17 cellular contexts compared by ENCODE assay signal in genomic region chr19:7844405-7844804, GRCh38. TPM values are rescaled to one million over a fixed set of nuclear protein-coding genes. Genes with fewer than 3 reads are reported as not detected.
DNase-seq lines count a peak whose midpoint lies in the region; FAIRE-seq and TF ChIP-seq lines count a peak whose summit lies in the region.
"Had no signal": no experiment of that assay in that cellular context is flagged by ENCODE, and none has a peak within 500 bp of the region (broad histone marks: within the 10 kb centered on the region; RNA-seq: fewer than 3 reads in every experiment).

No MANE protein-coding gene starts in this region.

- H3K79me2 ChIP-seq in osteoblast (ENCODE audit: insufficient read depth, low read length): peaks cover 17% of the 10 kb centered on the region

- H3K36me3 ChIP-seq in H7 (replicated peaks; ENCODE audit: control insufficient read depth, insufficient read depth, low read length) (no peaks in the 10 kb centered on the region), osteoblast (ENCODE audit: insufficient read depth, low read length) (no peaks in the 10 kb centered on the region)
- H3K36me3 ChIP-seq: BE2C had no signal

- no peak for FAIRE-seq in GM12891 (lab: Jason Lieb, UNC)
- FAIRE-seq: A204.1 had no signal

- intact Hi-C loops in dorsolateral prefrontal cortex (cut with DNase I): no loop called here

- H3K4me1 ChIP-seq in osteoblast (ENCODE audit: insufficient read depth, low read length): peaks cover 6% of the 10 kb centered on the region
- H3K4me1 ChIP-seq: BE2C had no signal

- H3K4me3 ChIP-seq in H7 (ENCODE audit: insufficient read depth, low read depth, low read length) (no peak overlapping the region), dorsolateral prefrontal cortex (no peak overlapping the region), osteoblast (ENCODE audit: insufficient read depth, low read length) (no peak overlapping the region)

- no peaks in the 10 kb centered on the region; the same call in 1 of the 2 replicates for H3K27me3 ChIP-seq in H7 (ENCODE audit: control insufficient read depth, insufficient read depth, low read length)
- no peaks in the 10 kb centered on the region for H3K27me3 ChIP-seq in dorsolateral prefrontal cortex
- H3K27me3 ChIP-seq in osteoblast (ENCODE audit: insufficient read depth, low read length): no peaks in the 10 kb centered on the region
- H3K27me3 ChIP-seq: BE2C had no signal

- no peak overlapping the region for H2AFZ ChIP-seq in osteoblast (ENCODE audit: low read length)

- H4K20me1 ChIP-seq in osteoblast (ENCODE audit: insufficient read depth, low read length): peaks cover 20% of the 10 kb centered on the region

- H3K27ac ChIP-seq in dorsolateral prefrontal cortex (peak overlapping the region in 37 of 59 donors; percentile 10 to 100 (median 81)), osteoblast (ENCODE audit: low read depth, low read length) (no peak overlapping the region)

- no peaks in the 10 kb centered on the region for H3K9me3 ChIP-seq in osteoblast (ENCODE audit: low read depth, low read length)

- CTCF ChIA-PET in GM10248 (lab: Yijun Ruan, JAX): interaction anchor here (0.8 to 1.0 kb wide), 2 partner anchors 8 to 192 kb away, joined by 3 to 4 read pairs; no protein-coding TSS in a partner anchor

- POLR2A ChIA-PET in GM10248 (lab: Yijun Ruan, JAX): no interaction called here

- DNase-seq in GM12891 (ENCODE audit: insufficient read length, low spot score) (peak; percentile 10), H7 (peak; percentile 26), dorsolateral prefrontal cortex (no peak), osteoblast (ENCODE audit: insufficient read length, low spot score, missing footprints) (peak; percentile 72), NCI-H1092 (lab: John Stamatoyannopoulos, UW) (no peak), GM10248 (ENCODE audit: extremely low spot score) (no peak), HuH-7 (ENCODE audit: low spot score) (no peak)
- DNase-seq: ACHN; BE2C; C1 segment of cervical spinal cord; CD4-positive, alpha-beta T cell; DMS153; DMS79; GDM1; GOT3 had no signal

- no peak overlapping the region for H3K4me2 ChIP-seq in osteoblast (ENCODE audit: insufficient read depth, low read length)

- no peak for TF ChIP-seq CTCF in dorsolateral prefrontal cortex (IDR thresholded peaks at IDR 0.05 in 54 of 56, conservative IDR thresholded peaks at IDR 0.05 in 2 of 56; ENCODE audit: low read depth in 1 of 56, partially characterized antibody in 56 of 56)
- no peak for TF ChIP-seq CTCF in osteoblast (IDR thresholded peaks at IDR 0.05; ENCODE audit: extremely low read depth, low read depth, low read length)
- no peak for TF ChIP-seq CTCF in GM10248 (IDR thresholded peaks at IDR 0.05; ENCODE audit: control extremely low read depth, extremely low read depth, low read depth, missing control alignments)

- TF ChIP-seq POLR2A in GM12891 (IDR thresholded peaks at IDR 0.05; ENCODE audit: low read depth, low read length): no peak

TF ChIP-seq in GM12891, 5 proteins besides CTCF, POLR2A, EP300 and RAD21:
- TF ChIP-seq SPI1 (IDR thresholded peaks at IDR 0.05; ENCODE audit: low read depth, low read length) (no peak), TAF1 (IDR thresholded peaks at IDR 0.05; ENCODE audit: low read depth, low read length) (no peak), POU2F2 (IDR thresholded peaks at IDR 0.05; ENCODE audit: low read depth, low read length) (no peak), PAX5 (IDR thresholded peaks at IDR 0.05; ENCODE audit: insufficient read depth, low read length, severe bottlenecking) (no peak), POLR2AphosphoS5 (IDR thresholded peaks at IDR 0.05; ENCODE audit: low read depth, low read length) (no peak)

RNA-seq across cellular contexts. Expression of gene EVI5L, which starts 14.4 kb away (rescaled TPM):
- polyA plus RNA-seq in GM12891 (2012; ENCODE audit: low read depth, missing spikeins): 7.7 TPM
- total RNA-seq in H7 (2014; rRNA removed; shearing (Covaris generic)): 3.5 and 5.0 TPM in 2 replicates
- total RNA-seq in dorsolateral prefrontal cortex: 10 to 100 TPM; 47.6 to 92.0 (median 62.5) TPM
- 24.8 and 26.1 TPM in 2 replicates for total RNA-seq in osteoblast

RNA-seq across cellular contexts. Expression of gene PRR36, which starts 29.8 kb away (rescaled TPM):
- 0.10 TPM for polyA plus RNA-seq in GM12891 (2012; ENCODE audit: low read depth, missing spikeins)
- 0.14 and 0.22 TPM in 2 replicates for total RNA-seq in H7 (2014; rRNA removed; shearing (Covaris generic))
- total RNA-seq in dorsolateral prefrontal cortex (10 to 100 TPM; 15.0 to 72.0 (median 46.3) TPM), osteoblast (under 0.01 TPM in 1 of 2 replicates, not detected in the other)
- total RNA-seq: Daoy had no signal

RNA-seq across cellular contexts. Expression of gene LRRC8E, which starts 43.9 kb away (rescaled TPM):
- polyA plus RNA-seq in GM12891 (2012; ENCODE audit: low read depth, missing spikeins): 0.06 TPM
- total RNA-seq in H7 (2014; rRNA removed; shearing (Covaris generic)): 1.6 and 4.0 TPM in 2 replicates
- total RNA-seq in dorsolateral prefrontal cortex (under 1 TPM in 4 of 120 experiments, not detected in 116; 0.15 to 0.20 (median 0.18) TPM), osteoblast (10.5 and 17.4 TPM in 2 replicates)
- total RNA-seq: CD4-positive, alpha-beta T cell had no signal

RNA-seq across cellular contexts. Expression of gene MAP2K7, which starts 59.3 kb away (rescaled TPM):
- 18.3 TPM for polyA plus RNA-seq in GM12891 (2012; ENCODE audit: low read depth, missing spikeins)
- total RNA-seq in H7 (2014; rRNA removed; shearing (Covaris generic)): 21.1 and 24.3 TPM in 2 replicates
- 10 to 100 TPM; 28.0 to 51.9 (median 39.4) TPM for total RNA-seq in dorsolateral prefrontal cortex
- total RNA-seq in osteoblast: 12.4 and 14.8 TPM in 2 replicates

Comparison
In these comparisons a context has a peak if more than half of its experiments do, and no peak if none do; other contexts are left out.
1. DNase-seq: peak in GM12891 (single experiment), H7 (single experiment) and osteoblast (single experiment); none in dorsolateral prefrontal cortex (0 of 10), NCI-H1092 (single experiment), GM10248 (single experiment) and HuH-7 (single experiment).
2. RNA of gene PRR36, which starts 29.8 kb away (total RNA-seq): 15.0 to 72.0 TPM in dorsolateral prefrontal cortex; 0.14 to 0.22 TPM in H7 and under 0.01 TPM in osteoblast; every median in the first group is over 10 times any median in the second.